ENCODE assay signal across 16 cellular contexts in the genomic region with DNA sequence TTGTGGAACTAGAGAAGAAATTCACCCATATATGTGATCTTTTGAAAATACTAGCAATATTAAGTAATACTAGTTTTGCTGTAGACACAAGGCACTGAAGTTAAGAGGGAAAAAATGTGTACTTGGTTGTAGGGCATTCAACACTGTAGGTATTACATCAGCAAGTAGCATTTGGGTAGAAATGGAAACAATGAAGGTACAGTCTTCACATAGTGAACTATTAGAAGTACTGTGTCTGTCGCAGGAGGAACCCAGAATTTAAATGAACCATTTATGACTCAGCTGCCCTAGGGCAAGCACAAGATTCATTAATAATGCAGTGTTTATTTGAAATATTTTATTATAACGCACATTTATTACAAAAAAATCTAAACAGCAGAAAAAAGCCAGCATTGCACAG.
"Had no signal": no experiment of that assay in that cellular context is flagged by ENCODE, and none has a peak within 500 bp of the region (broad histone marks: within the 10 kb centered on the region; RNA-seq: fewer than 3 reads in every experiment).

No MANE protein-coding gene starts in this region.

- H3K4me1 ChIP-seq: heart left ventricle, psoas muscle, right lobe of liver, tibial artery, upper lobe of right lung, vagina had no signal

- H3K9me3 Mint-ChIP-seq: endodermal cell had no signal

- H3K27me3 Mint-ChIP-seq: naive thymus-derived CD8-positive, alpha-beta T cell had no signal

- H3K36me3 ChIP-seq: heart left ventricle, neutrophil, right lobe of liver, tibial artery, upper lobe of right lung, vagina had no signal

- H3K4me1 Mint-ChIP-seq: endodermal cell; naive thymus-derived CD8-positive, alpha-beta T cell; stimulated activated effector memory CD8-positive, alpha-beta T cell treated with anti-CD3 and anti-CD28 coated beads, Interleukin-12 subunit alpha, Interleukin-12 subunit beta, amount 100 ng/mL, for 72 hours had no signal

- H3K27me3 ChIP-seq: heart left ventricle, neutrophil, right lobe of liver, tibial artery, upper lobe of right lung, vagina had no signal

- H3K27ac Mint-ChIP-seq: endodermal cell; naive thymus-derived CD8-positive, alpha-beta T cell; stimulated activated effector memory CD8-positive, alpha-beta T cell treated with anti-CD3 and anti-CD28 coated beads, Interleukin-12 subunit alpha, Interleukin-12 subunit beta, amount 100 ng/mL, for 72 hours had no signal

- H3K9me3 ChIP-seq: heart left ventricle, neutrophil, psoas muscle, right lobe of liver, tibial artery, upper lobe of right lung, vagina had no signal

- DNase-seq: dermis blood vessel endothelial cell; endodermal cell; heart left ventricle; hippocampal formation; naive thymus-derived CD8-positive, alpha-beta T cell; psoas muscle; retina; right lobe of liver; stimulated activated CD4-positive, alpha-beta T cell treated with anti-CD3 and anti-CD28 coated beads, Interleukin-4, amount 100 ng/mL, for 1 hour; stimulated activated CD8-positive, alpha-beta memory T cell treated with anti-CD3 and anti-CD28 coated beads, Interleukin-4, amount 100 ng/mL, for 48 hours; stimulated activated naive CD8-positive, alpha-beta T cell treated with anti-CD3 and anti-CD28 coated beads, Interleukin-15, Interleukin-2, amounts not matched to agents 100 U/mL and 50 U/mL, for 24 hours; tibial artery; upper lobe of right lung had no signal

- H3K4me3 Mint-ChIP-seq: endodermal cell; naive thymus-derived CD8-positive, alpha-beta T cell; stimulated activated effector memory CD8-positive, alpha-beta T cell treated with anti-CD3 and anti-CD28 coated beads, Interleukin-12 subunit alpha, Interleukin-12 subunit beta, amount 100 ng/mL, for 72 hours had no signal

- H3K36me3 Mint-ChIP-seq: naive thymus-derived CD8-positive, alpha-beta T cell; stimulated activated effector memory CD8-positive, alpha-beta T cell treated with anti-CD3 and anti-CD28 coated beads, Interleukin-12 subunit alpha, Interleukin-12 subunit beta, amount 100 ng/mL, for 72 hours had no signal

- H3K4me3 ChIP-seq: heart left ventricle, psoas muscle, right lobe of liver, tibial artery, upper lobe of right lung, vagina had no signal

- ATAC-seq: heart left ventricle; naive thymus-derived CD8-positive, alpha-beta T cell; psoas muscle; right lobe of liver; stimulated activated effector memory CD8-positive, alpha-beta T cell treated with anti-CD3 and anti-CD28 coated beads, Interleukin-12 subunit alpha, Interleukin-12 subunit beta, amount 100 ng/mL, for 72 hours; stimulated activated naive CD8-positive, alpha-beta T cell treated with anti-CD3 and anti-CD28 coated beads, Interleukin-15, Interleukin-2, amounts not matched to agents 100 U/mL and 50 U/mL, for 24 hours; upper lobe of right lung had no signal
